ENCODE assay signal across 1 cellular context in the genomic region with DNA sequence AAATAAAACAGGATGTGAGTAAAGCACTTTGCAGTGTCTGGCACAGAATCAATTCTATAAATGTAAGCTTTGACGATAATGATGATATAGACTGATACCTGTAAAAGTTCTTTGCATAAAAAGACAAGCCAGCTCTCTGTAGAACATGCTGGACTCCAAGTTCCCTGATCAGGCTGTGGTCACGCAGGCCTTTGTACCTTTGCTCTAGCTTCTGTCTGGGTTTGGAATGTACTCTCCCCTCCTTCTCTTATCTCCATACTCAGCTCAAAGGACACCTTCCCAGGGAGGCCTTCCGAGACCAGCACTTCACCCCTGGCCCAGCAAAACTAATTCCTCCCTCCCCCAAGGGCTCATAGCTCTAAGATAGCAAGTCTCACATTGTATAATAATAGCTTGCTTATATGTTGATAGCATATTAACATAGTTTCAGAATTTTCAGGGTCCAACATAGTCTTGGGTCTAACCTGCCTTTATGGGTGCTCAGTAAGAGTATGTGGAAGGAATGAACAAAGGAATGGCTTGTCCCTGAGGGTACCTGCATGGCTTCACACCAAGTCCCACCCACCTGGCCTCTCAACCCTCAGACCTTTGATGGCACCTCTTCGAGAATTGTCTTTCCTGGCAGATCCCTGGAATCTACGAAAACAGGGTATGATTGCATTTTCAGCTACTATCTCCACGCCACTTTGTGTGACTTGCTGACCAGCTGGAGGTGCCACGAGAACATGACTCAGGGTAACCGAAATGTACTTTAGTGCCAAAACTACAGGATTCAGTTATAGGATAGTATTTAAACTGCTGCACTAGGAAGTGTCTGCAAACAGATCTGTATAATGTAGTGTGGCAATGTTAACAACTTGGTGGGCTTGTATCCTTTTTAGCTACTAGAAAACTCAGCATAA.
TF ChIP-seq lines count a peak whose summit lies in the region.

No MANE protein-coding gene starts in this region.

TF ChIP-seq in HepG2, 621 proteins besides CTCF, POLR2A, EP300 and RAD21 (continued from another document and continues in another):
- TF ChIP-seq, protein P1, sequence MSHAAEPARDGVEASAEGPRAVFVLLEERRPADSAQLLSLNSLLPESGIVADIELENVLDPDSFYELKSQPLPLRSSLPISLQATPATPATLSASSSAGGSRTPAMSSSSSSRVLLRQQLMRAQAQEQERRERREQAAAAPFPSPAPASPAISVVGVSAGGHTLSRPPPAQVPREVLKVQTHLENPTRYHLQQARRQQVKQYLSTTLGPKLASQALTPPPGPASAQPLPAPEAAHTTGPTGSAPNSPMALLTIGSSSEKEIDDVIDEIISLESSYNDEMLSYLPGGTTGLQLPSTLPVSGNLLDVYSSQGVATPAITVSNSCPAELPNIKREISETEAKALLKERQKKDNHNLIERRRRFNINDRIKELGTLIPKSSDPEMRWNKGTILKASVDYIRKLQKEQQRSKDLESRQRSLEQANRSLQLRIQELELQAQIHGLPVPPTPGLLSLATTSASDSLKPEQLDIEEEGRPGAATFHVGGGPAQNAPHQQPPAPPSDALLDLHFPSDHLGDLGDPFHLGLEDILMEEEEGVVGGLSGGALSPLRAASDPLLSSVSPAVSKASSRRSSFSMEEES (CRISPR knock-in tag; IDR thresholded peaks at IDR 0.05), result no peak; the same call in none of the 2 replicates
- TF ChIP-seq ZNF367 (CRISPR knock-in tag; IDR thresholded peaks at IDR 0.05; ENCODE audit: borderline replicate concordance) (no peak), CENPBD1 (CRISPR knock-in tag; IDR thresholded peaks at IDR 0.05; ENCODE audit: borderline replicate concordance, low read depth) (no peak), ZNF703 (CRISPR knock-in tag; IDR thresholded peaks at IDR 0.05; ENCODE audit: borderline replicate concordance) (no peak), PCBP1 (IDR thresholded peaks at IDR 0.05; ENCODE audit: borderline replicate concordance, low read depth, low read length) (no peak), FOXK1 (CRISPR knock-in tag; IDR thresholded peaks at IDR 0.05; ENCODE audit: borderline replicate concordance, low read depth) (no peak), ARNTL (CRISPR knock-in tag; IDR thresholded peaks at IDR 0.05) (peak; percentile 76), SNAI1 (CRISPR knock-in tag; IDR thresholded peaks at IDR 0.05; ENCODE audit: borderline replicate concordance) (no peak), SKIL (CRISPR knock-in tag; IDR thresholded peaks at IDR 0.05; ENCODE audit: borderline replicate concordance) (peak; percentile 80), ZNF232 (CRISPR knock-in tag; IDR thresholded peaks at IDR 0.05; ENCODE audit: borderline replicate concordance) (0 out of 2 replicates have a peak, but pooled peaks have one; percentile 66), ZFX (CRISPR knock-in tag; IDR thresholded peaks at IDR 0.05; ENCODE audit: low read depth) (peak; percentile 77), IKZF4 (CRISPR knock-in tag; IDR thresholded peaks at IDR 0.05; ENCODE audit: borderline replicate concordance, low read depth, not compliant biosample characterization) (no peak), JARID2 (CRISPR knock-in tag; IDR thresholded peaks at IDR 0.05; ENCODE audit: insufficient replicate concordance) (peak; percentile 28), HHEX (CRISPR knock-in tag; IDR thresholded peaks at IDR 0.05) (no peak), ZFY (CRISPR knock-in tag; IDR thresholded peaks at IDR 0.05) (peak; percentile 61), MTERF4 (CRISPR knock-in tag; IDR thresholded peaks at IDR 0.05) (no peak), HOXA3 (CRISPR knock-in tag; IDR thresholded peaks at IDR 0.05) (peak; percentile 82), GATAD1 (CRISPR knock-in tag; IDR thresholded peaks at IDR 0.05) (0 out of 2 replicates have a peak, but pooled peaks have one; percentile 20), ZNF253 (CRISPR knock-in tag; IDR thresholded peaks at IDR 0.05; ENCODE audit: borderline replicate concordance) (0 out of 2 replicates have a peak, but pooled peaks have one; percentile 36), ZFP1 (CRISPR knock-in tag; IDR thresholded peaks at IDR 0.05) (no peak; the same call in 1 of the 2 replicates), HOXA7 (CRISPR knock-in tag; IDR thresholded peaks at IDR 0.05) (no peak), ZFAT (CRISPR knock-in tag; conservative IDR thresholded peaks at IDR 0.05) (no peak), SIN3B (IDR thresholded peaks at IDR 0.05; ENCODE audit: low read length) (no peak), ZNF747 (CRISPR knock-in tag; IDR thresholded peaks at IDR 0.05; ENCODE audit: borderline replicate concordance) (peak; percentile 51; the same call in 1 of the 2 replicates), ZNF143 (CRISPR knock-in tag; IDR thresholded peaks at IDR 0.05) (peak; percentile 31; the same call in 1 of the 2 replicates), SP4 (CRISPR knock-in tag; IDR thresholded peaks at IDR 0.05) (peak; percentile 79), ZIK1 (CRISPR knock-in tag; IDR thresholded peaks at IDR 0.05; ENCODE audit: borderline replicate concordance, low read depth) (peak; percentile 21; the same call in 1 of the 2 replicates), ZSCAN21 (CRISPR knock-in tag; IDR thresholded peaks at IDR 0.05; ENCODE audit: borderline replicate concordance) (no peak), FOXK2 (IDR thresholded peaks at IDR 0.05) (no peak), GABPA (IDR thresholded peaks at IDR 0.05; ENCODE audit: low read depth, low read length) (no peak), GABPA (CRISPR knock-in tag; IDR thresholded peaks at IDR 0.05; ENCODE audit: low read depth) (peak; percentile 26; the same call in 1 of the 2 replicates), AGO2 (optimal IDR thresholded peaks at IDR 0.05; ENCODE audit: low read depth, low read length) (no peak), ZNF274 (CRISPR knock-in tag; IDR thresholded peaks at IDR 0.05) (no peak; the same call in 1 of the 2 replicates), ZNF280B (CRISPR knock-in tag; IDR thresholded peaks at IDR 0.05; ENCODE audit: borderline replicate concordance) (no peak), ZKSCAN5 (CRISPR knock-in tag; IDR thresholded peaks at IDR 0.05) (0 out of 2 replicates have a peak, but pooled peaks have one; percentile 32)
- TF ChIP-seq, protein P2, sequence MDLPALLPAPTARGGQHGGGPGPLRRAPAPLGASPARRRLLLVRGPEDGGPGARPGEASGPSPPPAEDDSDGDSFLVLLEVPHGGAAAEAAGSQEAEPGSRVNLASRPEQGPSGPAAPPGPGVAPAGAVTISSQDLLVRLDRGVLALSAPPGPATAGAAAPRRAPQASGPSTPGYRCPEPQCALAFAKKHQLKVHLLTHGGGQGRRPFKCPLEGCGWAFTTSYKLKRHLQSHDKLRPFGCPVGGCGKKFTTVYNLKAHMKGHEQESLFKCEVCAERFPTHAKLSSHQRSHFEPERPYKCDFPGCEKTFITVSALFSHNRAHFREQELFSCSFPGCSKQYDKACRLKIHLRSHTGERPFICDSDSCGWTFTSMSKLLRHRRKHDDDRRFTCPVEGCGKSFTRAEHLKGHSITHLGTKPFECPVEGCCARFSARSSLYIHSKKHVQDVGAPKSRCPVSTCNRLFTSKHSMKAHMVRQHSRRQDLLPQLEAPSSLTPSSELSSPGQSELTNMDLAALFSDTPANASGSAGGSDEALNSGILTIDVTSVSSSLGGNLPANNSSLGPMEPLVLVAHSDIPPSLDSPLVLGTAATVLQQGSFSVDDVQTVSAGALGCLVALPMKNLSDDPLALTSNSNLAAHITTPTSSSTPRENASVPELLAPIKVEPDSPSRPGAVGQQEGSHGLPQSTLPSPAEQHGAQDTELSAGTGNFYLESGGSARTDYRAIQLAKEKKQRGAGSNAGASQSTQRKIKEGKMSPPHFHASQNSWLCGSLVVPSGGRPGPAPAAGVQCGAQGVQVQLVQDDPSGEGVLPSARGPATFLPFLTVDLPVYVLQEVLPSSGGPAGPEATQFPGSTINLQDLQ (CRISPR knock-in tag; IDR thresholded peaks at IDR 0.05), result no peak
- TF ChIP-seq, protein P3, sequence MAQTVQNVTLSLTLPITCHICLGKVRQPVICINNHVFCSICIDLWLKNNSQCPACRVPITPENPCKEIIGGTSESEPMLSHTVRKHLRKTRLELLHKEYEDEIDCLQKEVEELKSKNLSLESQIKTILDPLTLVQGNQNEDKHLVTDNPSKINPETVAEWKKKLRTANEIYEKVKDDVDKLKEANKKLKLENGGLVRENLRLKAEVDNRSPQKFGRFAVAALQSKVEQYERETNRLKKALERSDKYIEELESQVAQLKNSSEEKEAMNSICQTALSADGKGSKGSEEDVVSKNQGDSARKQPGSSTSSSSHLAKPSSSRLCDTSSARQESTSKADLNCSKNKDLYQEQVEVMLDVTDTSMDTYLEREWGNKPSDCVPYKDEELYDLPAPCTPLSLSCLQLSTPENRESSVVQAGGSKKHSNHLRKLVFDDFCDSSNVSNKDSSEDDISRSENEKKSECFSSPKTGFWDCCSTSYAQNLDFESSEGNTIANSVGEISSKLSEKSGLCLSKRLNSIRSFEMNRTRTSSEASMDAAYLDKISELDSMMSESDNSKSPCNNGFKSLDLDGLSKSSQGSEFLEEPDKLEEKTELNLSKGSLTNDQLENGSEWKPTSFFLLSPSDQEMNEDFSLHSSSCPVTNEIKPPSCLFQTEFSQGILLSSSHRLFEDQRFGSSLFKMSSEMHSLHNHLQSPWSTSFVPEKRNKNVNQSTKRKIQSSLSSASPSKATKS (CRISPR knock-in tag; IDR thresholded peaks at IDR 0.05), result no peak
- TF ChIP-seq, protein P4, sequence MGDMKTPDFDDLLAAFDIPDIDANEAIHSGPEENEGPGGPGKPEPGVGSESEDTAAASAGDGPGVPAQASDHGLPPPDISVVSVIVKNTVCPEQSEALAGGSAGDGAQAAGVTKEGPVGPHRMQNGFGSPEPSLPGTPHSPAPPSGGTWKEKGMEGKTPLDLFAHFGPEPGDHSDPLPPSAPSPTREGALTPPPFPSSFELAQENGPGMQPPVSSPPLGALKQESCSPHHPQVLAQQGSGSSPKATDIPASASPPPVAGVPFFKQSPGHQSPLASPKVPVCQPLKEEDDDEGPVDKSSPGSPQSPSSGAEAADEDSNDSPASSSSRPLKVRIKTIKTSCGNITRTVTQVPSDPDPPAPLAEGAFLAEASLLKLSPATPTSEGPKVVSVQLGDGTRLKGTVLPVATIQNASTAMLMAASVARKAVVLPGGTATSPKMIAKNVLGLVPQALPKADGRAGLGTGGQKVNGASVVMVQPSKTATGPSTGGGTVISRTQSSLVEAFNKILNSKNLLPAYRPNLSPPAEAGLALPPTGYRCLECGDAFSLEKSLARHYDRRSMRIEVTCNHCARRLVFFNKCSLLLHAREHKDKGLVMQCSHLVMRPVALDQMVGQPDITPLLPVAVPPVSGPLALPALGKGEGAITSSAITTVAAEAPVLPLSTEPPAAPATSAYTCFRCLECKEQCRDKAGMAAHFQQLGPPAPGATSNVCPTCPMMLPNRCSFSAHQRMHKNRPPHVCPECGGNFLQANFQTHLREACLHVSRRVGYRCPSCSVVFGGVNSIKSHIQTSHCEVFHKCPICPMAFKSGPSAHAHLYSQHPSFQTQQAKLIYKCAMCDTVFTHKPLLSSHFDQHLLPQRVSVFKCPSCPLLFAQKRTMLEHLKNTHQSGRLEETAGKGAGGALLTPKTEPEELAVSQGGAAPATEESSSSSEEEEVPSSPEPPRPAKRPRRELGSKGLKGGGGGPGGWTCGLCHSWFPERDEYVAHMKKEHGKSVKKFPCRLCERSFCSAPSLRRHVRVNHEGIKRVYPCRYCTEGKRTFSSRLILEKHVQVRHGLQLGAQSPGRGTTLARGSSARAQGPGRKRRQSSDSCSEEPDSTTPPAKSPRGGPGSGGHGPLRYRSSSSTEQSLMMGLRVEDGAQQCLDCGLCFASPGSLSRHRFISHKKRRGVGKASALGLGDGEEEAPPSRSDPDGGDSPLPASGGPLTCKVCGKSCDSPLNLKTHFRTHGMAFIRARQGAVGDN (CRISPR knock-in tag; IDR thresholded peaks at IDR 0.05), result no peak
- TF ChIP-seq, protein P5, sequence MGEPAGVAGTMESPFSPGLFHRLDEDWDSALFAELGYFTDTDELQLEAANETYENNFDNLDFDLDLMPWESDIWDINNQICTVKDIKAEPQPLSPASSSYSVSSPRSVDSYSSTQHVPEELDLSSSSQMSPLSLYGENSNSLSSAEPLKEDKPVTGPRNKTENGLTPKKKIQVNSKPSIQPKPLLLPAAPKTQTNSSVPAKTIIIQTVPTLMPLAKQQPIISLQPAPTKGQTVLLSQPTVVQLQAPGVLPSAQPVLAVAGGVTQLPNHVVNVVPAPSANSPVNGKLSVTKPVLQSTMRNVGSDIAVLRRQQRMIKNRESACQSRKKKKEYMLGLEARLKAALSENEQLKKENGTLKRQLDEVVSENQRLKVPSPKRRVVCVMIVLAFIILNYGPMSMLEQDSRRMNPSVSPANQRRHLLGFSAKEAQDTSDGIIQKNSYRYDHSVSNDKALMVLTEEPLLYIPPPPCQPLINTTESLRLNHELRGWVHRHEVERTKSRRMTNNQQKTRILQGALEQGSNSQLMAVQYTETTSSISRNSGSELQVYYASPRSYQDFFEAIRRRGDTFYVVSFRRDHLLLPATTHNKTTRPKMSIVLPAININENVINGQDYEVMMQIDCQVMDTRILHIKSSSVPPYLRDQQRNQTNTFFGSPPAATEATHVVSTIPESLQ (CRISPR knock-in tag; conservative IDR thresholded peaks at IDR 0.05), result no peak
